In the genomic region with DNA sequence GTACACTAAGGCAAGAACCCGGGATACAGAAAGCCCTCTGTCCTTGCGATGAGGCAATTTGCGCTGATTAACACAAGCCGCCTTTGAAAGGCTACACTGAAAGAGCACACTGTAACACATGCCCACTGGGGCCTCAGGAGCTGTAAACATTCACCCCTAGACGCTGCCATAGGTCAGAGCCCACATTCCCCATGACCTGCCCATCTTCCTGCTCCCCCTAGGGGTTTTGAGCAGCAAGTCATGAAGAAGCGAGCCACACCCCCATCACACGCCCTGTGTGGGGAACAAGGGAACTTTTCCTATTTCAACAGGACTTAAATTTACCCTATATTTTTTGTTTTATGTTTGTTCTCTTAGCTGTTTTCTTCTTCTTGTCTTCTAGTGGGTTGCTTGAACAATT, we compare ENCODE assay signal across 8 cellular contexts. TPM values are rescaled to one million over a fixed set of nuclear protein-coding genes. Genes with fewer than 3 reads are reported as not detected.
A peak's percentile ranks its signal among the peaks of the same experiment; 100 is the strongest.
DNase-seq lines count a peak whose midpoint lies in the region; ATAC-seq and TF ChIP-seq lines count a peak whose summit lies in the region.

No MANE protein-coding gene starts in this region.

- H3K9me3 Mint-ChIP-seq in stimulated activated naive CD8-positive, alpha-beta T cell treated with anti-CD3 and anti-CD28 coated beads, Interleukin-15, amount 100 ng/mL, for 72 hours: no peaks in the 10 kb centered on the region

- no peak for TF ChIP-seq CTCF in left ventricle myocardium inferior (IDR thresholded peaks at IDR 0.05; ENCODE audit: borderline replicate concordance)
- TF ChIP-seq CTCF in colonic mucosa (IDR thresholded peaks at IDR 0.05): no peak

- no peaks in the 10 kb centered on the region for H3K27me3 ChIP-seq in left ventricle myocardium inferior (ENCODE audit: low read depth)
- no peaks in the 10 kb centered on the region for H3K27me3 ChIP-seq in colonic mucosa

- H3K4me3 ChIP-seq in left ventricle myocardium inferior (no peak overlapping the region), colonic mucosa (no peak overlapping the region)

- no peak overlapping the region for H3K4me3 Mint-ChIP-seq in stimulated activated naive CD8-positive, alpha-beta T cell treated with anti-CD3 and anti-CD28 coated beads, Interleukin-15, amount 100 ng/mL, for 72 hours

- H3K9ac ChIP-seq in colonic mucosa (ENCODE audit: low read depth in 2 of 2, low read length in 2 of 2): no peak overlapping the region

- H3K27ac ChIP-seq in left ventricle myocardium inferior (replicated peaks) (no peak overlapping the region), colonic mucosa (no peak overlapping the region)

- peaks cover 27% of the 10 kb centered on the region for H3K27me3 Mint-ChIP-seq in stimulated activated naive CD8-positive, alpha-beta T cell treated with anti-CD3 and anti-CD28 coated beads, Interleukin-15, amount 100 ng/mL, for 72 hours

- peaks cover 7% of the 10 kb centered on the region for H3K9me3 ChIP-seq in left ventricle myocardium inferior (replicated peaks)
- H3K9me3 ChIP-seq in colonic mucosa: no peaks in the 10 kb centered on the region

- H3K4me1 ChIP-seq in left ventricle myocardium inferior (no peaks in the 10 kb centered on the region), colonic mucosa (no peaks in the 10 kb centered on the region)

- no peaks in the 10 kb centered on the region for H3K36me3 ChIP-seq in left ventricle myocardium inferior
- no peaks in the 10 kb centered on the region for H3K36me3 ChIP-seq in colonic mucosa

- peak overlapping the region; percentile 31 to 81 for H3K27ac Mint-ChIP-seq in stimulated activated naive CD8-positive, alpha-beta T cell treated with anti-CD3 and anti-CD28 coated beads, Interleukin-15, amount 100 ng/mL, for 72 hours

- H3K4me1 Mint-ChIP-seq in stimulated activated naive CD8-positive, alpha-beta T cell treated with anti-CD3 and anti-CD28 coated beads, Interleukin-15, amount 100 ng/mL, for 72 hours: peaks cover 2% of the 10 kb centered on the region

- ATAC-seq in HG02870 (IDR thresholded peaks at IDR 0.05; ENCODE audit: unreplicated experiment) (peak; percentile 92), Right ventricle myocardium inferior (no peak)
- ATAC-seq in stimulated activated naive CD8-positive, alpha-beta T cell treated with anti-CD3 and anti-CD28 coated beads, Interleukin-15, amount 100 ng/mL, for 72 hours: peak; percentile 71

- peak; percentile 29 for DNase-seq in stimulated activated CD4-positive, alpha-beta T cell treated with anti-CD3 and anti-CD28 coated beads, Interleukin-15, amount 100 ng/mL, for 24 hours
- DNase-seq in stimulated activated CD4-positive, alpha-beta T cell treated with anti-CD3 and anti-CD28 coated beads, Interleukin-4, amount 100 ng/mL, for 24 hours: no peak
- DNase-seq in RKO (ENCODE audit: low spot score): peak; percentile 41
- peak in 1 of 2 donors; percentile 20 for DNase-seq in stimulated activated naive CD8-positive, alpha-beta T cell treated with anti-CD3 and anti-CD28 coated beads, Interleukin-15, amount 100 ng/mL, for 72 hours
- DNase-seq in left ventricle myocardium inferior: no peak
- DNase-seq in Right ventricle myocardium inferior (ENCODE audit: missing footprints): no peak
- no peak for DNase-seq in colonic mucosa

- intact Hi-C loops in left ventricle myocardium inferior (cut with micrococcal nuclease): no loop called here
- intact Hi-C loops in Right ventricle myocardium inferior (cut with DNase I): no loop called here
- intact Hi-C loops in colonic mucosa (cut with DNase I): no loop called here

RNA-seq across cellular contexts. Expression of gene SLC4A10, which starts 47.8 kb away (rescaled TPM):
- total RNA-seq in left ventricle myocardium inferior: not detected
- not detected for total RNA-seq in Right ventricle myocardium inferior
- 1 to 10 TPM; 2.5 to 5.8 TPM for total RNA-seq in colonic mucosa

Comparison
In these comparisons a context has a peak if more than half of its experiments do, and no peak if none do; other contexts are left out.
1. DNase-seq: peak in stimulated activated CD4-positive, alpha-beta T cell treated with anti-CD3 and anti-CD28 coated beads, Interleukin-15, amount 100 ng/mL, for 24 hours (single experiment) and RKO (single experiment); none in stimulated activated CD4-positive, alpha-beta T cell treated with anti-CD3 and anti-CD28 coated beads, Interleukin-4, amount 100 ng/mL, for 24 hours (single experiment), left ventricle myocardium inferior (single experiment), Right ventricle myocardium inferior (single experiment) and colonic mucosa (single experiment).